In genomic region chr3:158091526-158091925, GRCh38 we compare ENCODE assay signal across 9 cellular contexts. TPM values are rescaled to one million over a fixed set of nuclear protein-coding genes. Genes with fewer than 3 reads are reported as not detected.
DNase-seq lines count a peak whose midpoint lies in the region; ATAC-seq, FAIRE-seq and TF ChIP-seq lines count a peak whose summit lies in the region.
"Had no signal": no experiment of that assay in that cellular context is flagged by ENCODE, and none has a peak within 500 bp of the region (broad histone marks: within the 10 kb centered on the region; RNA-seq: fewer than 3 reads in every experiment).

No MANE protein-coding gene starts in this region.

- dilution Hi-C loops in endothelial cell of umbilical vein (cut with MboI; ENCODE audit: extremely low pct_ligation_motif_present, low sequenced_read_pairs), result no loop called here

- TF ChIP-seq CTCF in endothelial cell of umbilical vein (IDR thresholded peaks at IDR 0.05; ENCODE audit: extremely low read depth in 1 of 2, insufficient read depth in 1 of 2, low read depth in 1 of 2, low read length in 2 of 2) (peak; percentile 27 to 29), progenitor cell of endocrine pancreas (IDR thresholded peaks at IDR 0.05; ENCODE audit: unreplicated experiment) (peak; percentile 33)

- H4K20me1 ChIP-seq in endothelial cell of umbilical vein (replicated peaks; ENCODE audit: control insufficient read depth, extremely low read depth, insufficient read depth, low read length), result no peaks in the 10 kb centered on the region

- CTCF ChIA-PET in endothelial cell of umbilical vein (lab: Charles Lee), result interaction anchor here (1.6 to 3.0 kb wide), 5 partner anchors 18 to 440 kb away, joined by 4 to 27 read pairs (median 6); partner anchors contain the start of gene RSRC1

- no peaks in the 10 kb centered on the region for H3K36me3 Mint-ChIP-seq in progenitor cell of endocrine pancreas (ENCODE audit: insufficient read depth)

- H3K27me3 Mint-ChIP-seq in progenitor cell of endocrine pancreas, result peaks cover 39% of the 10 kb centered on the region

- no peak overlapping the region for H3K4me3 Mint-ChIP-seq in progenitor cell of endocrine pancreas (ENCODE audit: low read depth)
- H3K4me3 Mint-ChIP-seq: activated CD4-positive, alpha-beta memory T cell treated with anti-CD3 and anti-CD28 coated beads, Interleukin-2, amount 10 ng/mL, durations not matched to agents 7 days and 5 days had no signal

- H3K27ac ChIP-seq in endothelial cell of umbilical vein (ENCODE audit: insufficient read depth, low read depth, low read length), result no peak overlapping the region

- H3K9me3 ChIP-seq in endothelial cell of umbilical vein (replicated peaks; ENCODE audit: control insufficient read depth, insufficient read depth, low read length), result no peaks in the 10 kb centered on the region

- no peak overlapping the region for H3K9ac ChIP-seq in endothelial cell of umbilical vein (replicated peaks; ENCODE audit: extremely low read depth, insufficient read depth, low read length)

- H3K27ac Mint-ChIP-seq in progenitor cell of endocrine pancreas, result no peak overlapping the region
- H3K27ac Mint-ChIP-seq: activated CD4-positive, alpha-beta memory T cell treated with anti-CD3 and anti-CD28 coated beads, Interleukin-2, amount 10 ng/mL, durations not matched to agents 7 days and 5 days had no signal

- POLR2A ChIA-PET in endothelial cell of umbilical vein (lab: Charles Lee), result no interaction called here

- no peak overlapping the region for H3K4me2 ChIP-seq in endothelial cell of umbilical vein (ENCODE audit: insufficient read depth, low read length)

- TF ChIP-seq POLR2A in endothelial cell of umbilical vein (IDR thresholded peaks at IDR 0.05; ENCODE audit: low read depth, low read length), result no peak

- ATAC-seq in GM21360 (IDR thresholded peaks at IDR 0.05; ENCODE audit: unreplicated experiment), result peak; percentile 37
- ATAC-seq in GM21825 (IDR thresholded peaks at IDR 0.05; ENCODE audit: unreplicated experiment), result no peak
- ATAC-seq: left colon had no signal

- intact Hi-C loops in endothelial cell of umbilical vein (cut with micrococcal nuclease), result loop anchor here (1.0 to 5.0 kb wide), 3 partner anchors 221 to 474 kb away; no protein-coding TSS in a partner anchor

- H3K36me3 ChIP-seq in endothelial cell of umbilical vein (ENCODE audit: control insufficient read depth in 2 of 2, extremely low read depth in 1 of 2, insufficient read depth in 2 of 2, low read length in 2 of 2), result no peaks in the 10 kb centered on the region

- H3K4me1 ChIP-seq in endothelial cell of umbilical vein (ENCODE audit: control insufficient read depth, extremely low read depth, insufficient read depth, low read length), result no peaks in the 10 kb centered on the region

- peak; percentile 72 for DNase-seq in NCI-H524 treated with DMSO at 0.1 percent for 48 hours (lab: John Stamatoyannopoulos, UW)
- DNase-seq in endothelial cell of umbilical vein (ENCODE audit: low read depth, low spot score), result peak; percentile 34
- DNase-seq in progenitor cell of endocrine pancreas (ENCODE audit: low spot score, unreplicated experiment), result no peak
- DNase-seq in NCI-H1105 (lab: John Stamatoyannopoulos, UW), result no peak
- no peak for DNase-seq in NCI-H2196 (lab: John Stamatoyannopoulos, UW; ENCODE audit: unreplicated experiment)
- DNase-seq: activated CD4-positive, alpha-beta memory T cell treated with anti-CD3 and anti-CD28 coated beads, Interleukin-2, amount 10 ng/mL, durations not matched to agents 7 days and 5 days; left colon had no signal

- H3K4me1 Mint-ChIP-seq in progenitor cell of endocrine pancreas (ENCODE audit: low read depth), result peaks cover 19% of the 10 kb centered on the region

- peaks cover 43 to 86% of the 10 kb centered on the region in 2 experiments for H3K27me3 ChIP-seq in endothelial cell of umbilical vein (ENCODE audit: control insufficient read depth in 2 of 2, insufficient read depth in 2 of 2, low read length in 2 of 2)

- H3K79me2 ChIP-seq in endothelial cell of umbilical vein (ENCODE audit: control insufficient read depth, insufficient read depth, low read length), result no peaks in the 10 kb centered on the region

- no TSS peak for BruUV-seq in endothelial cell of umbilical vein (replicated peaks; lab: Mats Ljungman, UMichigan)

- no peaks in the 10 kb centered on the region for H3K9me1 ChIP-seq in endothelial cell of umbilical vein (replicated peaks; ENCODE audit: control insufficient read depth, extremely low read depth, insufficient read depth, low read length)

- H2AFZ ChIP-seq in endothelial cell of umbilical vein (ENCODE audit: low read depth, low read length), result no peak overlapping the region

- H3K4me3 ChIP-seq in endothelial cell of umbilical vein (replicated peaks in 1 of 3; ENCODE audit: insufficient read depth in 1 of 3, low read depth in 1 of 3, low read length in 3 of 3), result no peak overlapping the region

- H3K9me3 Mint-ChIP-seq in progenitor cell of endocrine pancreas (ENCODE audit: low read depth), result no peaks in the 10 kb centered on the region
- H3K9me3 Mint-ChIP-seq: activated CD4-positive, alpha-beta memory T cell treated with anti-CD3 and anti-CD28 coated beads, Interleukin-2, amount 10 ng/mL, durations not matched to agents 7 days and 5 days had no signal

- no peak for FAIRE-seq in endothelial cell of umbilical vein (lab: Jason Lieb, UNC)

TF ChIP-seq in endothelial cell of umbilical vein, 7 proteins besides CTCF, POLR2A, EP300 and RAD21:
- TF ChIP-seq JUN (IDR thresholded peaks at IDR 0.05; ENCODE audit: borderline replicate concordance, insufficient read depth, insufficient read length, low read depth) (no peak), MYC (IDR thresholded peaks at IDR 0.05; ENCODE audit: low read depth, low read length) (no peak), POLR2AphosphoS5 (IDR thresholded peaks at IDR 0.05; ENCODE audit: insufficient read depth, low read depth, low read length) (no peak), EZH2 (IDR thresholded peaks at IDR 0.05; ENCODE audit: borderline replicate concordance, low read depth, low read length, severe bottlenecking) (no peak), MAX (IDR thresholded peaks at IDR 0.05; ENCODE audit: insufficient read depth, insufficient read length) (no peak)

RNA-seq across cellular contexts. Expression of gene SHOX2, which starts 14.7 kb away (rescaled TPM):
- total RNA-seq in endothelial cell of umbilical vein, result not detected in 2 replicates
- polyA plus RNA-seq in endothelial cell of umbilical vein, result not detected in 2 replicates
- not detected in 2 replicates for polyA plus RNA-seq in endothelial cell of umbilical vein (2011; cell fraction: cytosol; rRNA removed)
- polyA plus RNA-seq in endothelial cell of umbilical vein (2011; cell fraction: nucleus; rRNA removed), result not detected in 2 replicates
- polyA plus RNA-seq in endothelial cell of umbilical vein (2012), result 0.05 TPM in 1 of 2 replicates, not detected in the other
- polyA minus RNA-seq in endothelial cell of umbilical vein, result 0.32 TPM in 1 of 2 replicates, not detected in the other
- polyA minus RNA-seq in endothelial cell of umbilical vein (2011; cell fraction: cytosol; rRNA and poly(A)+ RNA removed), result not detected
- not detected in 2 replicates for polyA minus RNA-seq in endothelial cell of umbilical vein (2011; cell fraction: nucleus; rRNA and poly(A)+ RNA removed)
- 0.36 and 0.50 TPM in 2 replicates for total RNA-seq in progenitor cell of endocrine pancreas
- total RNA-seq: activated CD4-positive, alpha-beta memory T cell treated with anti-CD3 and anti-CD28 coated beads, Interleukin-2, amount 10 ng/mL, durations not matched to agents 7 days and 5 days had no signal

RNA-seq across cellular contexts. Expression of gene RSRC1, which starts 18.4 kb away (rescaled TPM):
- total RNA-seq in endothelial cell of umbilical vein (24.8 and 25.4 TPM in 2 replicates), progenitor cell of endocrine pancreas (50.6 and 55.7 TPM in 2 replicates)
- polyA plus RNA-seq in endothelial cell of umbilical vein, result 1.2 and 1.8 TPM in 2 replicates
- 3.1 and 4.1 TPM in 2 replicates for polyA plus RNA-seq in endothelial cell of umbilical vein (2011; cell fraction: cytosol; rRNA removed)
- polyA plus RNA-seq in endothelial cell of umbilical vein (2011; cell fraction: nucleus; rRNA removed), result 6.4 and 10.1 TPM in 2 replicates
- 16.1 and 18.0 TPM in 2 replicates for polyA plus RNA-seq in endothelial cell of umbilical vein (2012)
- 6.5 and 7.8 TPM in 2 replicates for polyA minus RNA-seq in endothelial cell of umbilical vein
- 16.3 TPM for polyA minus RNA-seq in endothelial cell of umbilical vein (2011; cell fraction: cytosol; rRNA and poly(A)+ RNA removed)
- polyA minus RNA-seq in endothelial cell of umbilical vein (2011; cell fraction: nucleus; rRNA and poly(A)+ RNA removed), result 32.5 and 35.6 TPM in 2 replicates

Comparison
In these comparisons a context has a peak if more than half of its experiments do, and no peak if none do; other contexts are left out.
1. DNase-seq: peak in NCI-H524 treated with DMSO at 0.1 percent for 48 hours (single experiment) and endothelial cell of umbilical vein (single experiment); none in progenitor cell of endocrine pancreas (single experiment), NCI-H1105 (single experiment) and NCI-H2196 (single experiment).